Comparison of ENCODE assay signal across 25 cellular contexts in the genomic region with DNA sequence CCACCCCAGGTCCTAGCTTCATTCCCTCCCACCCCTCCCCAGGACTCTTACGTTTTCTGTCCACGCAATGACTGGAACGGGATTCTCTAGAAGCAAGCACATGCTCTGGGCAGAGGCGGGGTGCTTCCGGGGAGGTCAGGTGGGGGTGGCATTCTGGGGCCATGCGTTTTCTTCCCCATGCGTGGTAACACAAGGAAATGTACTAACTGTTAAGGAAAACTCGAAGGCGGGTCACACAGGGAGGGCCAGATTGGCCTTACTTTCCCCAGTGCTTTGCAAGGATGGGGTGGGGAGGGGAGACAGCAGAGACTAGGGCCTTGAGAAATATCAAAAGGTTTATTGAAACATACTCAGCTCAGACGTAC. TPM values are rescaled to one million over a fixed set of nuclear protein-coding genes. Genes with fewer than 3 reads are reported as not detected.
A peak's percentile ranks its signal among the peaks of the same experiment; 100 is the strongest.
DNase-seq lines count a peak whose midpoint lies in the region; ATAC-seq, FAIRE-seq and TF ChIP-seq lines count a peak whose summit lies in the region.
"Had no signal": no experiment of that assay in that cellular context is flagged by ENCODE, and none has a peak within 500 bp of the region (broad histone marks: within the 10 kb centered on the region; RNA-seq: fewer than 3 reads in every experiment).

No MANE protein-coding gene starts in this region.

- H3K14ac ChIP-seq in H9 (ENCODE audit: insufficient read depth, low read length), result no peak overlapping the region

- H3K4me1 ChIP-seq in H9 (ENCODE audit: insufficient read depth, low read length) (peaks cover 31% of the 10 kb centered on the region), astrocyte (ENCODE audit: insufficient read depth, low read length) (peaks cover 27% of the 10 kb centered on the region), endodermal cell (ENCODE audit: control insufficient read depth, insufficient read depth, low read length) (peaks cover 11% of the 10 kb centered on the region), psoas muscle (peaks cover 15% of the 10 kb centered on the region), SK-N-SH (ENCODE audit: control insufficient read depth in 1 of 2, insufficient read depth in 2 of 2, low read depth in 1 of 2, low read length in 1 of 2) (no peaks in the 10 kb centered on the region; a peak in 1 of 4 replicates)

- H3K4me1 Mint-ChIP-seq in H9 (peaks cover 86 to 92% of the 10 kb centered on the region in 2 experiments), astrocyte (ENCODE audit: low read depth, unreplicated experiment) (peaks cover 21% of the 10 kb centered on the region), endodermal cell (peaks cover 45% of the 10 kb centered on the region)
- H3K4me1 Mint-ChIP-seq: CD8-positive, alpha-beta memory T cell; IgD-negative memory B cell had no signal

- TF ChIP-seq POLR2A in H54 (IDR thresholded peaks at IDR 0.05; ENCODE audit: low read depth, low read length), result no peak

- H3K9me3 ChIP-seq in H9 (ENCODE audit: control insufficient read depth, low read depth, low read length) (no peaks in the 10 kb centered on the region), astrocyte (ENCODE audit: insufficient read depth, low read depth, low read length) (no peaks in the 10 kb centered on the region), endodermal cell (ENCODE audit: control insufficient read depth, low read length) (no peaks in the 10 kb centered on the region), psoas muscle (no peaks in the 10 kb centered on the region), SK-N-SH (no peaks in the 10 kb centered on the region)

- H3T11ph ChIP-seq in H9 (ENCODE audit: low read length), result no peak overlapping the region

- no peak for TF ChIP-seq RAD21 in SK-N-SH (IDR thresholded peaks at IDR 0.05; ENCODE audit: low read length)

- H3K27ac ChIP-seq in H9 (ENCODE audit: insufficient read length, low read depth, low read length) (no peak overlapping the region), astrocyte (ENCODE audit: low read depth, low read length) (no peak overlapping the region), endodermal cell (ENCODE audit: low read depth, low read length) (no peak overlapping the region), psoas muscle (peak overlapping the region; percentile 10), SK-N-SH (ENCODE audit: low read depth in 2 of 2, low read length in 1 of 2) (no peak overlapping the region)
- H3K27ac ChIP-seq: C4-2B, RWPE1, SK-N-MC had no signal

- H3K23me2 ChIP-seq in H9 (ENCODE audit: insufficient read length, low read depth, low read length, poor library complexity, severe bottlenecking), result no peaks in the 10 kb centered on the region

- CTCF ChIA-PET in SK-N-SH (lab: Yijun Ruan, JAX), result no interaction called here

- H3K27ac Mint-ChIP-seq in H9 (peak overlapping the region; percentile 98 to 100 (median 100); a peak in 6 of 7 replicates), astrocyte (ENCODE audit: unreplicated experiment) (no peak overlapping the region), endodermal cell (no peak overlapping the region)
- H3K27ac Mint-ChIP-seq: CD8-positive, alpha-beta memory T cell; HFFc6; IgD-negative memory B cell had no signal

- H3K9me3 Mint-ChIP-seq in H9, result no peaks in the 10 kb centered on the region
- H3K9me3 Mint-ChIP-seq in astrocyte (ENCODE audit: unreplicated experiment), result no peaks in the 10 kb centered on the region
- H3K9me3 Mint-ChIP-seq in endodermal cell, result no peaks in the 10 kb centered on the region
- H3K9me3 Mint-ChIP-seq: CD8-positive, alpha-beta memory T cell; HFFc6; IgD-negative memory B cell had no signal

- H2BK15ac ChIP-seq in H9 (ENCODE audit: low read depth, low read length), result no peak overlapping the region

- POLR2A ChIA-PET in SK-N-SH (lab: Yijun Ruan, JAX), result no interaction called here

- no peak overlapping the region for H2BK5ac ChIP-seq in H9 (ENCODE audit: insufficient read length, low read length)

- H2AFZ ChIP-seq in H9 (ENCODE audit: low read length) (no peak overlapping the region), astrocyte (ENCODE audit: low read depth, low read length) (no peak overlapping the region), SK-N-SH (ENCODE audit: low read depth) (no peak overlapping the region)

- FAIRE-seq in astrocyte (lab: Jason Lieb, UNC), result no peak
- FAIRE-seq in H54 (lab: Jason Lieb, UNC), result no peak
- FAIRE-seq: G401.6, GM12892, GM18507, HTR-8/SVneo had no signal

- no peaks in the 10 kb centered on the region for H3K79me1 ChIP-seq in H9 (ENCODE audit: insufficient read depth, low read depth, low read length, poor library complexity, severe bottlenecking)

- no peak overlapping the region for H2BK12ac ChIP-seq in H9 (ENCODE audit: insufficient read length, low read depth, low read length)

- H3K4ac ChIP-seq in H9 (ENCODE audit: low read depth, low read length), result no peak overlapping the region

- H3K9ac ChIP-seq in H9 (ENCODE audit: extremely low read depth, insufficient read length, low read length) (no peak overlapping the region), astrocyte (ENCODE audit: low read length) (no peak overlapping the region), endodermal cell (ENCODE audit: extremely low read depth, low read length, poor library complexity, severe bottlenecking) (no peak overlapping the region), SK-N-SH (no peak overlapping the region)

- H3K36me3 ChIP-seq in astrocyte (ENCODE audit: insufficient read depth, low read length) (no peaks in the 10 kb centered on the region), endodermal cell (ENCODE audit: control insufficient read depth, insufficient read depth, low read length) (peaks cover 25% of the 10 kb centered on the region), psoas muscle (ENCODE audit: insufficient read depth in 1 of 2, low read depth in 1 of 2) (peaks cover 0 to 58% of the 10 kb centered on the region in 2 donors), SK-N-SH (replicated peaks in 1 of 2; ENCODE audit: control insufficient read depth in 1 of 2, insufficient read depth in 2 of 2, low read length in 1 of 2) (no peaks in the 10 kb centered on the region)

- no peak for TF ChIP-seq EP300 in SK-N-SH (IDR thresholded peaks at IDR 0.05; ENCODE audit: borderline replicate concordance in 1 of 2, low read depth in 1 of 2, low read length in 1 of 2)

- no peak overlapping the region for H3K56ac ChIP-seq in H9 (ENCODE audit: insufficient read length, low read depth, low read length)

- TF ChIP-seq CTCF in H9 (conservative IDR thresholded peaks at IDR 0.05) (no peak), astrocyte (IDR thresholded peaks at IDR 0.05; ENCODE audit: insufficient read depth, low read depth, low read length) (no peak), endodermal cell (conservative IDR thresholded peaks at IDR 0.05) (no peak), psoas muscle (IDR thresholded peaks at IDR 0.05) (no peak), SK-N-SH (IDR thresholded peaks at IDR 0.05) (no peak)

- no peak overlapping the region for H3K18ac ChIP-seq in H9 (ENCODE audit: insufficient read length, low read depth, low read length)

- H4K91ac ChIP-seq in H9 (ENCODE audit: insufficient read length, low read depth, low read length), result no peak overlapping the region

- H4K8ac ChIP-seq in H9 (replicated peaks; ENCODE audit: insufficient read length, low read depth, low read length), result no peak overlapping the region

- H3K4me2 ChIP-seq in H9 (ENCODE audit: insufficient read depth, insufficient read length, low read length) (no peak overlapping the region), astrocyte (ENCODE audit: low read length) (peak overlapping the region; percentile 71), SK-N-SH (no peak overlapping the region)

- H3K27me3 ChIP-seq in H9 (ENCODE audit: insufficient read depth, low read length) (no peaks in the 10 kb centered on the region), astrocyte (ENCODE audit: insufficient read depth, low read length) (no peaks in the 10 kb centered on the region), endodermal cell (ENCODE audit: control insufficient read depth, insufficient read depth, low read length, poor library complexity, severe bottlenecking) (no peaks in the 10 kb centered on the region), psoas muscle (ENCODE audit: insufficient read depth in 3 of 3, low read length in 2 of 3) (no peaks in the 10 kb centered on the region), SK-N-SH (ENCODE audit: insufficient read depth) (no peaks in the 10 kb centered on the region)

- no peak overlapping the region for H2AK5ac ChIP-seq in H9 (ENCODE audit: insufficient read length, low read length)

- intact Hi-C loops in psoas muscle (cut with DNase I), result loop anchor here in 1 of 2 donors (1.0 kb wide), 1 partner anchor 10 kb away; no protein-coding TSS in a partner anchor

- H3K4me3 ChIP-seq in astrocyte (ENCODE audit: insufficient read depth, low read depth, low read length) (no peak overlapping the region), endodermal cell (ENCODE audit: low read length) (no peak overlapping the region), psoas muscle (no peak overlapping the region), SK-N-SH (ENCODE audit: low read depth in 2 of 2, low read length in 1 of 2) (no peak overlapping the region)
- H3K4me3 ChIP-seq: SK-N-MC had no signal

- no peak overlapping the region for H4K5ac ChIP-seq in H9 (ENCODE audit: insufficient read length, low read depth, low read length)

- WGBS in H9 (ENCODE audit: extremely low coverage, insufficient read length, low lambda C conversion rate), result no CpG with 5 or more reads among the region's 10 CpGs
- 83 to 91% methylated on average over 2 to 10 of the region's 10 CpGs for WGBS in endodermal cell (ENCODE audit: insufficient coverage in 1 of 2, insufficient read length in 1 of 2), 2 experiments
- 84 to 96% (median 87%) methylated on average over 10 of the region's 10 CpGs for WGBS in psoas muscle, 3 donors
- 95% methylated on average over 10 of the region's 10 CpGs for WGBS in SK-N-SH (ENCODE audit: low lambda C conversion rate)

- H3K36me3 Mint-ChIP-seq in H9 (ENCODE audit: insufficient read depth in 1 of 3, low read depth in 3 of 3), result peaks cover 39 to 64% (median 40%) of the 10 kb centered on the region in 3 experiments; a peak in 6 of 7 replicates
- peaks cover 8% of the 10 kb centered on the region for H3K36me3 Mint-ChIP-seq in astrocyte (ENCODE audit: low read depth, unreplicated experiment)
- peaks cover 50% of the 10 kb centered on the region for H3K36me3 Mint-ChIP-seq in endodermal cell (ENCODE audit: low read depth)
- H3K36me3 Mint-ChIP-seq: CD8-positive, alpha-beta memory T cell; IgD-negative memory B cell had no signal

- ATAC-seq in psoas muscle, result no peak
- ATAC-seq in GM19455 (IDR thresholded peaks at IDR 0.05; ENCODE audit: unreplicated experiment), result no peak

- H3K4me3 Mint-ChIP-seq in H9 (no peak overlapping the region), astrocyte (ENCODE audit: unreplicated experiment) (no peak overlapping the region), endodermal cell (peak overlapping the region; percentile 12)
- H3K4me3 Mint-ChIP-seq: CD8-positive, alpha-beta memory T cell; HFFc6; IgD-negative memory B cell had no signal

- H2BK20ac ChIP-seq in H9 (ENCODE audit: low read depth, low read length, poor library complexity, severe bottlenecking), result no peak overlapping the region

- no peak overlapping the region for H2BK120ac ChIP-seq in H9 (ENCODE audit: low read depth, low read length, poor library complexity, severe bottlenecking)

- H3K9me2 ChIP-seq in SK-N-SH, result no peaks in the 10 kb centered on the region

- H3K79me2 ChIP-seq in H9 (ENCODE audit: insufficient read depth, low read length) (no peaks in the 10 kb centered on the region), astrocyte (ENCODE audit: insufficient read depth, low read length) (no peaks in the 10 kb centered on the region), SK-N-SH (ENCODE audit: insufficient read depth) (no peaks in the 10 kb centered on the region)

- H3F3A ChIP-seq in SK-N-SH (replicated peaks; ENCODE audit: insufficient read depth), result no peaks in the 10 kb centered on the region

- no peak for DNase-seq in H9
- peak; percentile 24 for DNase-seq in astrocyte (ENCODE audit: low read depth)
- DNase-seq in endodermal cell, result no peak
- no peak for DNase-seq in psoas muscle
- DNase-seq in H54 (ENCODE audit: insufficient read length, low spot score), result no peak
- DNase-seq in SK-N-SH, result no peak
- DNase-seq in cerebellum (ENCODE audit: low spot score), result no peak
- DNase-seq: Calu3; CD8-positive, alpha-beta memory T cell; DMS153; H7; HFFc6; MV-4-11; NCI-H1694; NCI-H2081 treated with DMSO at 0.1 percent for 48 hours; SHP77 treated with DMSO at 0.1 percent for 48 hours had no signal

- H3K23ac ChIP-seq in H9 (ENCODE audit: insufficient read length, low read depth, low read length), result no peak overlapping the region

- H3K27me3 Mint-ChIP-seq in H9 (ENCODE audit: low read depth) (no peaks in the 10 kb centered on the region; the same call in 1 of the 2 replicates), astrocyte (ENCODE audit: low read depth, unreplicated experiment) (no peaks in the 10 kb centered on the region), endodermal cell (ENCODE audit: insufficient read depth) (no peaks in the 10 kb centered on the region)
- H3K27me3 Mint-ChIP-seq: CD8-positive, alpha-beta memory T cell had no signal

- no peaks in the 10 kb centered on the region for H4K20me1 ChIP-seq in H9 (ENCODE audit: control insufficient read depth, insufficient read depth, insufficient read length)
- no peaks in the 10 kb centered on the region for H4K20me1 ChIP-seq in astrocyte (ENCODE audit: insufficient read depth, low read length)
- H4K20me1 ChIP-seq in SK-N-SH (ENCODE audit: insufficient read depth), result no peaks in the 10 kb centered on the region

RNA-seq across cellular contexts. Expression of gene GPRC5B, which starts 26.0 kb away (rescaled TPM):
- total RNA-seq in H9 (2021) (137 and 138 TPM in 2 replicates), astrocyte (9.3 TPM in 2 replicates), endodermal cell (10 to 100 TPM; 39.5 to 49.1 TPM), psoas muscle (100 to 1,000 TPM in 3 of 4 donors, 10 to 100 TPM in 1; 38.5 to 124 (median 109) TPM), cerebellum (37.1 TPM)
- 50.7 TPM for polyA plus RNA-seq in endodermal cell (2013, experiment 1 of 2)
- 41.7 TPM for polyA plus RNA-seq in endodermal cell (2013, experiment 2 of 2)
- polyA plus RNA-seq in psoas muscle (10 to 100 TPM; 25.3 to 55.7 (median 50.9) TPM), SK-N-SH (2012; rRNA removed) (1.1 TPM in 2 replicates)
- 1.0 and 1.1 TPM in 2 replicates for polyA plus RNA-seq in SK-N-SH (2012; cell fraction: cytosol; rRNA removed)
- 1.0 and 1.3 TPM in 2 replicates for polyA plus RNA-seq in SK-N-SH (2012; cell fraction: nucleus; rRNA removed)
- polyA plus RNA-seq: IgD-negative memory B cell had no signal

Comparison
In these comparisons a context has a peak if more than half of its experiments do, and no peak if none do; other contexts are left out.
1. H3K27ac Mint-ChIP-seq: peak in H9 (3 of 3); none in astrocyte (single experiment) and endodermal cell (single experiment).